In the genomic region with DNA sequence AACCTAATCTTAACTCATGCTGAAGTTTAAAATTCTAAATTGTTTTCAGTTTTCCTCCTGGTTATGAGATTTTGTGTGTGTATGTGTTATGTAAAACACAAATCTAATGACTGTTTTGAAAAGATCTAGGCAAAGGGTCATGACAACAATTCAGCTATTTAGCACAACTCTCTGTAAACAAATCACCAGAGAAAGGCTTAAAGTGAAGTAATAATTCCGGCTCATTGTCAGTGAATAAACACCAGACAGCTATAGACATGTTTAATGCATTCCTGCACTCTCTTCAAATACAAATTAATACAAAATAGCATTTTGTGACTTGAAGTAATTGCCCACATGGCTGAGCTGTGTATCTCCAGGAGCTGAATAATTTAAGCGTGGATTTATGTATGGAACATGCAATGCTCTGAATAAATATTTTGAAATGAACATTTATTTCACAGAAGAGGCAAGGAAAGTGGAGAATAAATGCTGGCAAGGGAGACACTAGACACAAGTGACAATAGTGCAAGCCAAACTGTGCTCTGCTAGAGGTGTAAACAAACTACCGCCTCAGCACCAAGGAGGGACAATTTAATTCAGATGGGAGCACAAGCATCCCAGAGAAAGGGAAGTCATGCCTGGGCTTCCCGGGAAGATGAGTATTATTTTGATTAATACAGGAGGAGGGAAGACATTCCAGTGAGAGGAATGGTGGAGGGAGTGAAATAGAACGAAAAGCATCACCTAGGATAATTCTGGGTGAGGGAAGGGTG, we compare ENCODE assay signal across 8 cellular contexts.
A peak's percentile ranks its signal among the peaks of the same experiment; 100 is the strongest.
DNase-seq lines count a peak whose midpoint lies in the region; ATAC-seq and TF ChIP-seq lines count a peak whose summit lies in the region.

No MANE protein-coding gene starts in this region.

- no peaks in the 10 kb centered on the region for H4K20me1 ChIP-seq in PC-3 (ENCODE audit: low read length)

- DNase-seq in Calu3 (no peak), PC-3 (peak; percentile 18), esophagus squamous epithelium (lab: John Stamatoyannopoulos, UW) (no peak), ovary (no peak), NCI-H526 treated with DMSO at 0.1 percent for 48 hours (lab: John Stamatoyannopoulos, UW) (no peak), CD1c-positive myeloid dendritic cell (ENCODE audit: extremely low spot score) (no peak)
- DNase-seq in activated CD4-positive, CD25-positive, alpha-beta regulatory T cell (lab: John Stamatoyannopoulos, UW): no peak

- H2AFZ ChIP-seq in PC-3 (ENCODE audit: low read length): peak overlapping the region; percentile 49

- H3K36me3 ChIP-seq in PC-3 (ENCODE audit: low read depth, low read length) (peaks cover 3% of the 10 kb centered on the region; the same call in 1 of the 2 replicates), esophagus squamous epithelium (no peaks in the 10 kb centered on the region), ovary (no peaks in the 10 kb centered on the region)

- H3K9ac ChIP-seq in PC-3 (ENCODE audit: low read length): no peak overlapping the region

- WGBS in esophagus squamous epithelium, 2 donors: 27 to 36% methylated on average over 5 of the region's 5 CpGs
- WGBS in ovary, 3 donors: 12 to 30% (median 16%) methylated on average over 5 of the region's 5 CpGs

- POLR2A ChIA-PET in PC-3 (lab: Charles Lee; ENCODE audit: unreplicated experiment): interaction anchor here (0.5 to 0.7 kb wide), 2 partner anchors 93 to 133 kb away, joined by 3 read pairs; no protein-coding TSS in a partner anchor

- H3K27me3 Mint-ChIP-seq in Calu3 (ENCODE audit: unreplicated experiment): no peaks in the 10 kb centered on the region

- CTCF ChIA-PET in Calu3 (lab: Charles Lee): interaction anchor here (3.2 kb wide), 1 partner anchor 12 kb away, joined by 15 read pairs; no protein-coding TSS in a partner anchor
- CTCF ChIA-PET in PC-3 (lab: Charles Lee): interaction anchor here (0.6 kb wide), 1 partner anchor 14 kb away, joined by 15 read pairs; no protein-coding TSS in a partner anchor

- BruUV-seq in Calu3 (replicated peaks; lab: Mats Ljungman, UMichigan): no TSS peak
- TSS peak; percentile 78 for BruUV-seq in PC-3 (replicated peaks; lab: Mats Ljungman, UMichigan)

- H3K4me3 ChIP-seq in PC-3 (ENCODE audit: low read length): peak overlapping the region; percentile 34
- H3K4me3 ChIP-seq in esophagus squamous epithelium: peak overlapping the region in 3 of 4 donors; percentile 29 to 55 (median 30)
- H3K4me3 ChIP-seq in ovary: peak overlapping the region; percentile 31

- no peaks in the 10 kb centered on the region for H3K27me3 ChIP-seq in PC-3 (ENCODE audit: low read length)
- no peaks in the 10 kb centered on the region for H3K27me3 ChIP-seq in esophagus squamous epithelium
- H3K27me3 ChIP-seq in ovary: no peaks in the 10 kb centered on the region

- peak; percentile 69 for ATAC-seq in PC-3
- ATAC-seq in GM19463 (IDR thresholded peaks at IDR 0.05; ENCODE audit: unreplicated experiment): no peak

- TF ChIP-seq POLR2A in esophagus squamous epithelium (IDR thresholded peaks at IDR 0.05) (no peak), ovary (IDR thresholded peaks at IDR 0.05) (no peak)

- peaks cover 11% of the 10 kb centered on the region for H3K36me3 Mint-ChIP-seq in Calu3 (ENCODE audit: insufficient read depth, unreplicated experiment)

- H3K4me1 ChIP-seq in PC-3 (ENCODE audit: insufficient read depth, low read length) (peaks cover 18% of the 10 kb centered on the region), esophagus squamous epithelium (peaks cover 10 to 29% (median 17%) of the 10 kb centered on the region in 3 donors), ovary (ENCODE audit: insufficient read depth) (peaks cover 7% of the 10 kb centered on the region)

- no peaks in the 10 kb centered on the region for H3K79me2 ChIP-seq in PC-3 (ENCODE audit: low read length)

- peaks cover 13% of the 10 kb centered on the region for H3K9me3 Mint-ChIP-seq in Calu3 (ENCODE audit: low read depth, unreplicated experiment)

- intact Hi-C loops in Calu3 (cut with micrococcal nuclease; ENCODE audit: unreplicated experiment): loop anchor here (2.0 to 10.0 kb wide), 2 partner anchors 19 to 123 kb away; no protein-coding TSS in a partner anchor
- intact Hi-C loops in PC-3 (cut with micrococcal nuclease): loop anchor here (10.0 kb wide), 1 partner anchor 93 kb away; no protein-coding TSS in a partner anchor
- intact Hi-C loops in esophagus squamous epithelium (cut with DNase I): no loop called here
- intact Hi-C loops in ovary (cut with DNase I): no loop called here

- H3K4me2 ChIP-seq in PC-3 (ENCODE audit: low read length): peak overlapping the region; percentile 72

- H3K9me3 ChIP-seq in PC-3 (ENCODE audit: low read length): peaks cover 18% of the 10 kb centered on the region
- peaks cover 0 to 7% (median 0%) of the 10 kb centered on the region in 3 donors for H3K9me3 ChIP-seq in esophagus squamous epithelium
- H3K9me3 ChIP-seq in ovary: no peaks in the 10 kb centered on the region

- TF ChIP-seq CTCF in Calu3 (IDR thresholded peaks at IDR 0.05; ENCODE audit: unreplicated experiment): no peak
- no peak for TF ChIP-seq CTCF in PC-3 (conservative IDR thresholded peaks at IDR 0.05; ENCODE audit: low read depth, low read length)
- TF ChIP-seq CTCF in esophagus squamous epithelium (IDR thresholded peaks at IDR 0.05): no peak
- no peak for TF ChIP-seq CTCF in ovary (IDR thresholded peaks at IDR 0.05)

- peak overlapping the region; percentile 97 for H3K27ac Mint-ChIP-seq in Calu3 (ENCODE audit: unreplicated experiment)

- no peaks in the 10 kb centered on the region for H3K9me2 ChIP-seq in PC-3 (replicated peaks; ENCODE audit: low read length)

- H3K4me3 Mint-ChIP-seq in Calu3 (ENCODE audit: low read depth, unreplicated experiment): peak overlapping the region; percentile 57

- peak overlapping the region; percentile 44 for H3K27ac ChIP-seq in PC-3 (ENCODE audit: low read length)
- H3K27ac ChIP-seq in esophagus squamous epithelium: peak overlapping the region; percentile 79 to 91 (median 91)
- peak overlapping the region in 1 of 2 donors; percentile 82 for H3K27ac ChIP-seq in ovary

- no peaks in the 10 kb centered on the region for H3F3A ChIP-seq in PC-3 (ENCODE audit: low read length, unreplicated experiment)

- H3K4me1 Mint-ChIP-seq in Calu3 (ENCODE audit: low read depth, unreplicated experiment): peaks cover 36% of the 10 kb centered on the region

- no peak for TF ChIP-seq EP300 in ovary (IDR thresholded peaks at IDR 0.05)

Comparison
In these comparisons a context has a peak if more than half of its experiments do, and no peak if none do; other contexts are left out.
1. intact Hi-C loops: an anchor here in Calu3 (2.0 to 10.0 kb wide) and PC-3 (10.0 kb wide); none called in esophagus squamous epithelium and ovary.